Comparison of ENCODE assay signal across 1 cellular context in genomic region chr15:90265271-90266060, GRCh38.
TF ChIP-seq lines count a peak whose summit lies in the region.

TSS of gene NGRN (plus strand) at chr15:90265672. CDS start at chr15:90265713, 41 bp downstream.

TF ChIP-seq in GM12878, 131 proteins besides CTCF, POLR2A, EP300 and RAD21 (continued from another document and continues in another):
- TF ChIP-seq E2F8 (IDR thresholded peaks at IDR 0.05; ENCODE audit: low read depth, partially characterized antibody), result peak; percentile 87
- TF ChIP-seq CEBPZ (IDR thresholded peaks at IDR 0.05; ENCODE audit: low read depth, low read length), result no peak
- TF ChIP-seq USF2 (IDR thresholded peaks at IDR 0.05; ENCODE audit: borderline replicate concordance, low read depth, low read length), result no peak; the same call in 1 of the 2 replicates
- TF ChIP-seq RUNX3 (IDR thresholded peaks at IDR 0.05; ENCODE audit: low read length), result no peak; the same call in 1 of the 2 replicates
- TF ChIP-seq PAX5 (IDR thresholded peaks at IDR 0.05; ENCODE audit: borderline replicate concordance, low read depth, low read length), result peak; percentile 23; the same call in 1 of the 2 replicates
- TF ChIP-seq BRCA1 (IDR thresholded peaks at IDR 0.05; ENCODE audit: low read depth, low read length), result no peak
- TF ChIP-seq PRDM15 (CRISPR knock-in tag; IDR thresholded peaks at IDR 0.05), result no peak
- peak; percentile 93 for TF ChIP-seq GABPA (IDR thresholded peaks at IDR 0.05; ENCODE audit: low read depth)
- TF ChIP-seq ATF7 (IDR thresholded peaks at IDR 0.05; ENCODE audit: low read depth), result peak; percentile 46; the same call in 1 of the 2 replicates
- TF ChIP-seq MYB (IDR thresholded peaks at IDR 0.05; ENCODE audit: borderline replicate concordance, low read depth, low read length), result no peak
- TF ChIP-seq TCF12 (IDR thresholded peaks at IDR 0.05; ENCODE audit: low read depth, low read length), result peak; percentile 52; the same call in 1 of the 2 replicates
- TF ChIP-seq CBX3 (IDR thresholded peaks at IDR 0.05; ENCODE audit: borderline replicate concordance, low read depth), result no peak
- no peak for TF ChIP-seq PAX8 (IDR thresholded peaks at IDR 0.05)
- TF ChIP-seq PKNOX1 (IDR thresholded peaks at IDR 0.05), result peak; percentile 88
- TF ChIP-seq POLR2AphosphoS5 (IDR thresholded peaks at IDR 0.05; ENCODE audit: low read length), result peak; percentile 99
- peak; percentile 28 for TF ChIP-seq CREM (IDR thresholded peaks at IDR 0.05; ENCODE audit: low read depth)
- no peak for TF ChIP-seq RFX5 (IDR thresholded peaks at IDR 0.05; ENCODE audit: low read depth, low read length)
- peak; percentile 96 for TF ChIP-seq TAF1 (IDR thresholded peaks at IDR 0.05; ENCODE audit: borderline replicate concordance, low read depth, low read length)
- peak; percentile 95 for TF ChIP-seq NKRF (conservative IDR thresholded peaks at IDR 0.05)
- TF ChIP-seq SMAD1 (IDR thresholded peaks at IDR 0.05; ENCODE audit: low read depth, partially characterized antibody), result peak; percentile 71
- TF ChIP-seq CBFB (IDR thresholded peaks at IDR 0.05; ENCODE audit: low read depth), result peak; percentile 85
- TF ChIP-seq ZBTB33 (IDR thresholded peaks at IDR 0.05), result no peak
- 0 out of 3 replicates have a peak, but pooled peaks have one; percentile 68 for TF ChIP-seq POU2F2 (IDR thresholded peaks at IDR 0.05; ENCODE audit: borderline replicate concordance, low read depth, low read length)
- TF ChIP-seq ELK1 (IDR thresholded peaks at IDR 0.05; ENCODE audit: low read depth, low read length), result peak; percentile 87; the same call in 1 of the 2 replicates
- TF ChIP-seq PML (IDR thresholded peaks at IDR 0.05; ENCODE audit: low read length), result peak; percentile 96
- TF ChIP-seq CBX5 (IDR thresholded peaks at IDR 0.05; ENCODE audit: low read depth), result no peak
- no peak for TF ChIP-seq NFXL1 (IDR thresholded peaks at IDR 0.05; ENCODE audit: borderline replicate concordance)
- TF ChIP-seq ZBTB40 (IDR thresholded peaks at IDR 0.05; ENCODE audit: borderline replicate concordance), result peak; percentile 93
- peak; percentile 89 for TF ChIP-seq MEF2B (IDR thresholded peaks at IDR 0.05; ENCODE audit: partially characterized antibody, poor library complexity, severe bottlenecking)
- 0 out of 2 replicates have a peak, but pooled peaks have one; percentile 17 for TF ChIP-seq TBL1XR1 (IDR thresholded peaks at IDR 0.05; ENCODE audit: low read depth, low read length)
- TF ChIP-seq USF1 (IDR thresholded peaks at IDR 0.05; ENCODE audit: borderline replicate concordance, extremely low read length, insufficient read depth, low read depth, low read length), result no peak
- no peak for TF ChIP-seq MEF2A (IDR thresholded peaks at IDR 0.05; ENCODE audit: insufficient read depth, low read depth, low read length)
- TF ChIP-seq CHD4 (IDR thresholded peaks at IDR 0.05), result no peak
